ENCODE assay signal across 8 cellular contexts in genomic region chr4:6916587-6917444, GRCh38. TPM values are rescaled to one million over a fixed set of nuclear protein-coding genes. Genes with fewer than 3 reads are reported as not detected.
DNase-seq lines count a peak whose midpoint lies in the region; ATAC-seq, FAIRE-seq and TF ChIP-seq lines count a peak whose summit lies in the region.

No MANE protein-coding gene starts in this region.

- WGBS in sigmoid colon, 2 donors = 17 to 38% methylated on average over 15 of the region's 15 CpGs

- H3K4me3 ChIP-seq in sigmoid colon = peak overlapping the region in 1 of 4 donors; percentile 12

- no peak for FAIRE-seq in frontal cortex (lab: Jason Lieb, UNC)

- TF ChIP-seq EP300 in sigmoid colon (IDR thresholded peaks at IDR 0.05) = no peak

- H3K4me1 ChIP-seq in sigmoid colon = peaks cover 0 to 32% (median 29%) of the 10 kb centered on the region in 4 donors

- ATAC-seq in esophagus mucosa = peak; percentile 84

- H3K27ac ChIP-seq in sigmoid colon = peak overlapping the region; percentile 40 to 73 (median 66)

- TF ChIP-seq CTCF in sigmoid colon (IDR thresholded peaks at IDR 0.05) = no peak

- TF ChIP-seq POLR2A in sigmoid colon (IDR thresholded peaks at IDR 0.05) = peak in 1 of 2 donors; percentile 8

- DNase-seq in CD1c-positive myeloid dendritic cell (ENCODE audit: extremely low spot score) = peak; percentile 48
- DNase-seq in LoVo (ENCODE audit: low spot score) = peak; percentile 39
- DNase-seq in activated CD8-positive, alpha-beta memory T cell treated with anti-CD3 and anti-CD28 coated beads for 24 hours = peak; percentile 74
- DNase-seq in sigmoid colon = peak; percentile 77
- no peak for DNase-seq in NCI-H2029 (lab: John Stamatoyannopoulos, UW)
- no peak for DNase-seq in kidney glomerular epithelial cell (lab: John Stamatoyannopoulos, UW)
- no peak for DNase-seq in frontal cortex (ENCODE audit: low spot score in 2 of 2)

- H3K9me3 ChIP-seq in sigmoid colon = no peaks in the 10 kb centered on the region

- no peaks in the 10 kb centered on the region for H3K36me3 ChIP-seq in sigmoid colon

- no peaks in the 10 kb centered on the region for H3K27me3 ChIP-seq in sigmoid colon

- intact Hi-C loops in sigmoid colon (cut with DNase I) = no loop called here

RNA-seq across cellular contexts. Expression of gene TBC1D14, which starts 7.2 kb away (rescaled TPM):
- total RNA-seq in esophagus mucosa (48.1 TPM), sigmoid colon (10 to 100 TPM; 26.3 to 46.4 (median 32.6) TPM), frontal cortex (207 TPM)
- polyA plus RNA-seq in sigmoid colon = 10 to 100 TPM; 19.2 to 38.5 (median 22.2) TPM

Comparison
In these comparisons a context has a peak if more than half of its experiments do, and no peak if none do; other contexts are left out.
1. DNase-seq: peak in CD1c-positive myeloid dendritic cell (single experiment), LoVo (single experiment), activated CD8-positive, alpha-beta memory T cell treated with anti-CD3 and anti-CD28 coated beads for 24 hours (single experiment) and sigmoid colon (single experiment); none in NCI-H2029 (single experiment), kidney glomerular epithelial cell (single experiment) and frontal cortex (0 of 2).